1 cellular context compared by ENCODE assay signal in the genomic region with DNA sequence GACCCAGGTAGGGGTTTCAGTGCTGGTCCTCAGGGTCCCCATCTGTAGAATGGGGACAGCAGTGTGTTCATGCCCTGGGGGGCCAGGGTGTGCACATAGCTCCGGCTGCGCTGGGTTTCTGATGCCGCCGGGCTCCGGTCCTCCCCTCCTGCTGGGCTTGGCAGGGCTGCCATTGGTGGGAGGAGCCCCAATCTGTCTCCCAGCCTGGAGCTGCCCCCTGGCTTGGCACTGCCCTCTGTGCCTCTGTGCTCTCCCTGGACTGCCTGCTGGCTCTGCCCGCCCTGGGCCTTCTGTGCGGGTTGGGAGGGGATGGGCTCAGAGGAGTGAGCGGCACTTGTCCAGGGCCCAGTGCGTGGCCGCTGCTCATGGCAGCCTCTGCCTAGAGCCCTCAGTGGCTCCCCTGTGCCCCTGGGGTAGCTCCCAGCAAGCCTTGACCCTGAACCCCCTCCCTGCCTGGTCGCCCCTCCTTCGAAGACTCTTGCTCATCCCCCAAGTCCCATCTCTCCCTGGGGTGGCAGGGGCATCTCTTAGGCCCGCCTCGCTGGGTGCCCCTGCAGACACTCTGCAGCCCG.
TF ChIP-seq lines count a peak whose summit lies in the region.

No MANE protein-coding gene starts in this region.

TF ChIP-seq in K562, 482 proteins besides CTCF, POLR2A, EP300 and RAD21:
- TF ChIP-seq, protein P1, sequence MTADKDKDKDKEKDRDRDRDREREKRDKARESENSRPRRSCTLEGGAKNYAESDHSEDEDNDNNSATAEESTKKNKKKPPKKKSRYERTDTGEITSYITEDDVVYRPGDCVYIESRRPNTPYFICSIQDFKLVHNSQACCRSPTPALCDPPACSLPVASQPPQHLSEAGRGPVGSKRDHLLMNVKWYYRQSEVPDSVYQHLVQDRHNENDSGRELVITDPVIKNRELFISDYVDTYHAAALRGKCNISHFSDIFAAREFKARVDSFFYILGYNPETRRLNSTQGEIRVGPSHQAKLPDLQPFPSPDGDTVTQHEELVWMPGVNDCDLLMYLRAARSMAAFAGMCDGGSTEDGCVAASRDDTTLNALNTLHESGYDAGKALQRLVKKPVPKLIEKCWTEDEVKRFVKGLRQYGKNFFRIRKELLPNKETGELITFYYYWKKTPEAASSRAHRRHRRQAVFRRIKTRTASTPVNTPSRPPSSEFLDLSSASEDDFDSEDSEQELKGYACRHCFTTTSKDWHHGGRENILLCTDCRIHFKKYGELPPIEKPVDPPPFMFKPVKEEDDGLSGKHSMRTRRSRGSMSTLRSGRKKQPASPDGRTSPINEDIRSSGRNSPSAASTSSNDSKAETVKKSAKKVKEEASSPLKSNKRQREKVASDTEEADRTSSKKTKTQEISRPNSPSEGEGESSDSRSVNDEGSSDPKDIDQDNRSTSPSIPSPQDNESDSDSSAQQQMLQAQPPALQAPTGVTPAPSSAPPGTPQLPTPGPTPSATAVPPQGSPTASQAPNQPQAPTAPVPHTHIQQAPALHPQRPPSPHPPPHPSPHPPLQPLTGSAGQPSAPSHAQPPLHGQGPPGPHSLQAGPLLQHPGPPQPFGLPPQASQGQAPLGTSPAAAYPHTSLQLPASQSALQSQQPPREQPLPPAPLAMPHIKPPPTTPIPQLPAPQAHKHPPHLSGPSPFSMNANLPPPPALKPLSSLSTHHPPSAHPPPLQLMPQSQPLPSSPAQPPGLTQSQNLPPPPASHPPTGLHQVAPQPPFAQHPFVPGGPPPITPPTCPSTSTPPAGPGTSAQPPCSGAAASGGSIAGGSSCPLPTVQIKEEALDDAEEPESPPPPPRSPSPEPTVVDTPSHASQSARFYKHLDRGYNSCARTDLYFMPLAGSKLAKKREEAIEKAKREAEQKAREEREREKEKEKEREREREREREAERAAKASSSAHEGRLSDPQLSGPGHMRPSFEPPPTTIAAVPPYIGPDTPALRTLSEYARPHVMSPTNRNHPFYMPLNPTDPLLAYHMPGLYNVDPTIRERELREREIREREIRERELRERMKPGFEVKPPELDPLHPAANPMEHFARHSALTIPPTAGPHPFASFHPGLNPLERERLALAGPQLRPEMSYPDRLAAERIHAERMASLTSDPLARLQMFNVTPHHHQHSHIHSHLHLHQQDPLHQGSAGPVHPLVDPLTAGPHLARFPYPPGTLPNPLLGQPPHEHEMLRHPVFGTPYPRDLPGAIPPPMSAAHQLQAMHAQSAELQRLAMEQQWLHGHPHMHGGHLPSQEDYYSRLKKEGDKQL (CRISPR knock-in tag; IDR thresholded peaks at IDR 0.05; ENCODE audit: borderline replicate concordance): no peak
- 0 out of 2 replicates have a peak, but pooled peaks have one; percentile 28 for TF ChIP-seq POLR2G (IDR thresholded peaks at IDR 0.05; ENCODE audit: low read depth, low read length)
- TF ChIP-seq MCM5 (IDR thresholded peaks at IDR 0.05; ENCODE audit: low read depth): no peak
- no peak for TF ChIP-seq HNRNPUL1 (IDR thresholded peaks at IDR 0.05; ENCODE audit: low read length)
